In the genomic region with DNA sequence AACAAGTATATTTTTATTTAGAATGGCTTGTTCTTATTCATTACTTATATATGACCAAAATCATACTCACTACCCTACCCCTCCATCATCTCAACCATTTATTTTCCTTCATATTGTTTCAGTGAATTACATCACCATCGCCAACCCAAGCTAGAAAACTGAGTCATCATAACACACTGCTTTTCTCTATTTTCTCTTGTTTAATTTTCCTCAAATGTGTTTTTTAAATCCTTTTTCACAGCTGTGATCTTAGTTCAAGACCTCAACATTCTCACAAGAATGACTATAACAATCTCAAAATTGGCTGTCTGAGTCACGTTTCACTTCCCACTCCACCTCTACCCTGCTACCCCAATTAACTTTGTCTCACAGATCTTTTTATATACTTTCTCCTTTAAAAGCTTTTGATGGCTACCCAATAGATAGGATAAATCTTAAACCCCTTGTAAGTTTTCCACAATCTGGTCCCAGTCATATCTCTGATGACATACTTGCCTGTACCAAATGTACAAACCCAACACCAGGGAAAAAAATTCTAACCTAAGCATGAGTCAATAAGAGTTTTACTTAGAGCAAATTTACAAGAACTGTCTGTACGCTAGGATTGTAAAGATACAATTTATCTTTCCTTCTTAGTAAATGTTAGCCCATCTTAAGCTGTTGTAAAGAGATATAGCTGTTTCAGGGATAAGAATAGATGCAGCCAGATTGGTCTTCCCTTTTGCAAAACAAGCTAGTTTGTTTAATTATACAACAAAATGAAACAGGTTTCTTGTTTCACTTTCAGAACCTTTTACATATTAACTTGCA, we compare ENCODE assay signal across 11 cellular contexts.
A peak's percentile ranks its signal among the peaks of the same experiment; 100 is the strongest.
DNase-seq lines count a peak whose midpoint lies in the region; ATAC-seq and FAIRE-seq lines count a peak whose summit lies in the region.
"Had no signal": no experiment of that assay in that cellular context is flagged by ENCODE, and none has a peak within 500 bp of the region (broad histone marks: within the 10 kb centered on the region; RNA-seq: fewer than 3 reads in every experiment).

No MANE protein-coding gene starts in this region.

- peaks cover 6% of the 10 kb centered on the region for H3K4me1 Mint-ChIP-seq in activated T-helper 17 cell treated with anti-CD3 and anti-CD28 coated beads, Interleukin-2, amount 50 U/mL, for 72 hours

- no peak for DNase-seq in GM18507 (ENCODE audit: extremely low spot score, insufficient read length, low read depth)
- DNase-seq in CD1c-positive myeloid dendritic cell (ENCODE audit: extremely low spot score), result no peak
- no peak for DNase-seq in NCI-H748 treated with DMSO at 0.1 percent for 48 hours (lab: John Stamatoyannopoulos, UW)
- no peak for DNase-seq in NCI-H446 treated with DMSO at 0.1 percent for 48 hours (lab: John Stamatoyannopoulos, UW)
- DNase-seq in A172 (ENCODE audit: low spot score), result no peak
- DNase-seq: CD8-positive, alpha-beta T cell; NCI-H1105; SK-N-SH had no signal

- ATAC-seq in GM21360 (IDR thresholded peaks at IDR 0.05; ENCODE audit: unreplicated experiment) (peak; percentile 78), HG03060 (IDR thresholded peaks at IDR 0.05; ENCODE audit: low read depth, unreplicated experiment) (peak; percentile 58)
- ATAC-seq in activated T-helper 17 cell treated with anti-CD3 and anti-CD28 coated beads, Interleukin-2, amount 50 U/mL, for 72 hours (replicated peaks), result peak; percentile 75
- ATAC-seq: CD8-positive, alpha-beta T cell had no signal

- FAIRE-seq in GM18507 (lab: Jason Lieb, UNC), result peak; percentile 47

- no peaks in the 10 kb centered on the region for H3K9me3 Mint-ChIP-seq in activated T-helper 17 cell treated with anti-CD3 and anti-CD28 coated beads, Interleukin-2, amount 50 U/mL, for 72 hours
- H3K9me3 Mint-ChIP-seq: CD8-positive, alpha-beta T cell had no signal

- H3K27me3 Mint-ChIP-seq in activated T-helper 17 cell treated with anti-CD3 and anti-CD28 coated beads, Interleukin-2, amount 50 U/mL, for 72 hours, result peaks cover 3% of the 10 kb centered on the region

- no peaks in the 10 kb centered on the region for H3K36me3 Mint-ChIP-seq in activated T-helper 17 cell treated with anti-CD3 and anti-CD28 coated beads, Interleukin-2, amount 50 U/mL, for 72 hours (ENCODE audit: low read depth)
- H3K36me3 Mint-ChIP-seq: CD8-positive, alpha-beta T cell had no signal

- no peak overlapping the region for H3K4me3 Mint-ChIP-seq in activated T-helper 17 cell treated with anti-CD3 and anti-CD28 coated beads, Interleukin-2, amount 50 U/mL, for 72 hours
- H3K4me3 Mint-ChIP-seq: CD8-positive, alpha-beta T cell had no signal

- no peak overlapping the region for H3K27ac Mint-ChIP-seq in activated T-helper 17 cell treated with anti-CD3 and anti-CD28 coated beads, Interleukin-2, amount 50 U/mL, for 72 hours
- H3K27ac Mint-ChIP-seq: CD8-positive, alpha-beta T cell had no signal
